ENCODE assay signal across 13 cellular contexts in genomic region chr1:16614361-16615252, GRCh38. TPM values are rescaled to one million over a fixed set of nuclear protein-coding genes. Genes with fewer than 3 reads are reported as not detected.
DNase-seq lines count a peak whose midpoint lies in the region; TF ChIP-seq lines count a peak whose summit lies in the region.
"Had no signal": no experiment of that assay in that cellular context is flagged by ENCODE, and none has a peak within 500 bp of the region (broad histone marks: within the 10 kb centered on the region; RNA-seq: fewer than 3 reads in every experiment).

No MANE protein-coding gene starts in this region.

- no peaks in the 10 kb centered on the region for H3K36me3 ChIP-seq in PC-9 (ENCODE audit: low read depth)
- peaks cover 0 to 12% (median 0%) of the 10 kb centered on the region in 4 donors for H3K36me3 ChIP-seq in sigmoid colon
- H3K36me3 ChIP-seq in testis (ENCODE audit: low read depth, missing control alignments), result no peaks in the 10 kb centered on the region

- H3K4me1 Mint-ChIP-seq in activated CD4-positive, alpha-beta T cell treated with anti-CD3 and anti-CD28 coated beads, Interleukin-2, amount 10 ng/mL, durations not matched to agents 7 days and 5 days, result no peaks in the 10 kb centered on the region
- no peaks in the 10 kb centered on the region for H3K4me1 Mint-ChIP-seq in endothelial cell (ENCODE audit: unreplicated experiment)
- H3K4me1 Mint-ChIP-seq: stimulated activated naive CD8-positive, alpha-beta T cell treated with anti-CD3 and anti-CD28 coated beads, Interleukin-15, amount 100 ng/mL, for 72 hours had no signal

- TF ChIP-seq POLR2A in sigmoid colon (IDR thresholded peaks at IDR 0.05) (no peak), testis (IDR thresholded peaks at IDR 0.05) (no peak)

- H3K79me2 ChIP-seq in PC-9 (ENCODE audit: low read depth), result peaks cover 29% of the 10 kb centered on the region

- no TSS peak for BruUV-seq in PC-9 (replicated peaks; lab: Mats Ljungman, UMichigan)

- no peaks in the 10 kb centered on the region for H3F3A ChIP-seq in PC-9 (ENCODE audit: insufficient read depth, low read depth)

- peak overlapping the region; percentile 80 for H3K4me2 ChIP-seq in PC-9

- CTCF ChIA-PET in activated CD4-positive, alpha-beta T cell treated with anti-CD3 and anti-CD28 coated beads, Interleukin-2, amount 10 ng/mL, durations not matched to agents 7 days and 5 days (lab: Charles Lee), result interaction anchor here (0.5 to 6.2 kb wide), 3 partner anchors 10 to 91 kb away, joined by 3 to 33 read pairs (median 3); no protein-coding TSS in a partner anchor
- CTCF ChIA-PET in PC-9 (lab: Charles Lee), result no interaction called here

- no peak overlapping the region for H2AFZ ChIP-seq in PC-9

- WGBS in sigmoid colon, 2 donors, result 71 to 77% methylated on average over 11 of the region's 11 CpGs
- WGBS in testis, 2 donors, result 75 to 80% methylated on average over 11 of the region's 11 CpGs

- H3K4me1 ChIP-seq in PC-9 (replicated peaks; ENCODE audit: insufficient read depth), result peaks cover 18% of the 10 kb centered on the region
- peaks cover 0 to 24% (median 21%) of the 10 kb centered on the region in 4 donors for H3K4me1 ChIP-seq in sigmoid colon
- peaks cover 14% of the 10 kb centered on the region for H3K4me1 ChIP-seq in testis

- no peaks in the 10 kb centered on the region for H3K27me3 ChIP-seq in PC-9 (ENCODE audit: insufficient read depth, low read depth)
- no peaks in the 10 kb centered on the region for H3K27me3 ChIP-seq in sigmoid colon
- H3K27me3 ChIP-seq in testis, result no peaks in the 10 kb centered on the region
- H3K27me3 ChIP-seq: foreskin keratinocyte had no signal

- no peak overlapping the region for H3K27ac Mint-ChIP-seq in activated CD4-positive, alpha-beta T cell treated with anti-CD3 and anti-CD28 coated beads, Interleukin-2, amount 10 ng/mL, durations not matched to agents 7 days and 5 days
- H3K27ac Mint-ChIP-seq in endothelial cell (ENCODE audit: unreplicated experiment), result no peak overlapping the region
- H3K27ac Mint-ChIP-seq: stimulated activated naive CD8-positive, alpha-beta T cell treated with anti-CD3 and anti-CD28 coated beads, Interleukin-15, amount 100 ng/mL, for 72 hours had no signal

- H4K20me1 ChIP-seq in PC-9 (ENCODE audit: insufficient read depth), result no peaks in the 10 kb centered on the region

- H3K9me3 Mint-ChIP-seq in activated CD4-positive, alpha-beta T cell treated with anti-CD3 and anti-CD28 coated beads, Interleukin-2, amount 10 ng/mL, durations not matched to agents 7 days and 5 days, result no peaks in the 10 kb centered on the region
- H3K9me3 Mint-ChIP-seq in endothelial cell (ENCODE audit: unreplicated experiment), result no peaks in the 10 kb centered on the region
- H3K9me3 Mint-ChIP-seq: stimulated activated naive CD8-positive, alpha-beta T cell treated with anti-CD3 and anti-CD28 coated beads, Interleukin-15, amount 100 ng/mL, for 72 hours had no signal

- H3K36me3 Mint-ChIP-seq in activated CD4-positive, alpha-beta T cell treated with anti-CD3 and anti-CD28 coated beads, Interleukin-2, amount 10 ng/mL, durations not matched to agents 7 days and 5 days (ENCODE audit: low read depth), result no peaks in the 10 kb centered on the region
- no peaks in the 10 kb centered on the region for H3K36me3 Mint-ChIP-seq in endothelial cell (ENCODE audit: low read depth, unreplicated experiment)

- DNase-seq in activated CD4-positive, alpha-beta T cell treated with anti-CD3 and anti-CD28 coated beads, Interleukin-2, amount 10 ng/mL, durations not matched to agents 7 days and 5 days, result peak; percentile 19
- DNase-seq in activated CD4-positive, alpha-beta T cell treated with anti-CD3 and anti-CD28 coated beads, Interleukin-2, amount 50 U/mL, for 4 hours, result no peak
- DNase-seq in PC-9 (peak in 1 of 2 experiments; percentile 33), endothelial cell (ENCODE audit: low spot score) (peak; percentile 10), sigmoid colon (peak; percentile 71), mesenteric fat pad (ENCODE audit: low spot score) (no peak), NCI-H146 (lab: John Stamatoyannopoulos, UW) (no peak), testis (no peak)
- DNase-seq: foreskin keratinocyte; RPMI8226; stimulated activated CD4-positive, alpha-beta T cell treated with anti-CD3 and anti-CD28 coated beads, Interleukin-15, amount 100 ng/mL, for 24 hours; stimulated activated naive CD8-positive, alpha-beta T cell treated with anti-CD3 and anti-CD28 coated beads, Interleukin-15, amount 100 ng/mL, for 72 hours had no signal

- H3K4me3 Mint-ChIP-seq in activated CD4-positive, alpha-beta T cell treated with anti-CD3 and anti-CD28 coated beads, Interleukin-2, amount 10 ng/mL, durations not matched to agents 7 days and 5 days, result no peak overlapping the region
- H3K4me3 Mint-ChIP-seq in endothelial cell (ENCODE audit: unreplicated experiment), result no peak overlapping the region
- H3K4me3 Mint-ChIP-seq: stimulated activated naive CD8-positive, alpha-beta T cell treated with anti-CD3 and anti-CD28 coated beads, Interleukin-15, amount 100 ng/mL, for 72 hours had no signal

- POLR2A ChIA-PET in activated CD4-positive, alpha-beta T cell treated with anti-CD3 and anti-CD28 coated beads, Interleukin-2, amount 10 ng/mL, durations not matched to agents 7 days and 5 days (lab: Charles Lee), result no interaction called here
- POLR2A ChIA-PET in PC-9 (lab: Charles Lee; ENCODE audit: unreplicated experiment), result no interaction called here

- no peak for TF ChIP-seq EP300 in sigmoid colon (IDR thresholded peaks at IDR 0.05)

- no peaks in the 10 kb centered on the region for H3K27me3 Mint-ChIP-seq in activated CD4-positive, alpha-beta T cell treated with anti-CD3 and anti-CD28 coated beads, Interleukin-2, amount 10 ng/mL, durations not matched to agents 7 days and 5 days
- H3K27me3 Mint-ChIP-seq in endothelial cell (ENCODE audit: unreplicated experiment), result no peaks in the 10 kb centered on the region
- H3K27me3 Mint-ChIP-seq: stimulated activated naive CD8-positive, alpha-beta T cell treated with anti-CD3 and anti-CD28 coated beads, Interleukin-15, amount 100 ng/mL, for 72 hours had no signal

- H3K27ac ChIP-seq in PC-9 (no peak overlapping the region), sigmoid colon (no peak overlapping the region), testis (no peak overlapping the region)
- H3K27ac ChIP-seq: foreskin keratinocyte had no signal

- TF ChIP-seq CTCF in PC-9 (conservative IDR thresholded peaks at IDR 0.05) (no peak), endothelial cell (IDR thresholded peaks at IDR 0.05; ENCODE audit: unreplicated experiment) (no peak), sigmoid colon (IDR thresholded peaks at IDR 0.05) (no peak), testis (IDR thresholded peaks at IDR 0.05) (no peak)

- intact Hi-C loops in PC-9 (cut with micrococcal nuclease; ENCODE audit: unreplicated experiment) (no loop called here), sigmoid colon (cut with DNase I) (loop anchor here (10.0 kb wide), 3 partner anchors 170 to 440 kb away; partner anchors contain the start of genes NECAP2 and SDHB), testis (cut with DNase I; ENCODE audit: low total_unique reads) (no loop called here)

- H3K9me3 ChIP-seq in PC-9 (ENCODE audit: insufficient read depth, low read depth) (no peaks in the 10 kb centered on the region), sigmoid colon (no peaks in the 10 kb centered on the region), testis (no peaks in the 10 kb centered on the region)

- no peak overlapping the region; the same call in 1 of the 2 replicates for H3K4me3 ChIP-seq in PC-9
- no peak overlapping the region for H3K4me3 ChIP-seq in sigmoid colon
- peak overlapping the region in 1 of 2 donors; percentile 66 for H3K4me3 ChIP-seq in testis

- no peaks in the 10 kb centered on the region for H3K9me2 ChIP-seq in PC-9 (ENCODE audit: insufficient read depth)

RNA-seq across cellular contexts. Expression of gene NBPF1, which starts 1.2 kb away (rescaled TPM):
- total RNA-seq in activated CD4-positive, alpha-beta T cell treated with anti-CD3 and anti-CD28 coated beads, Interleukin-2, amount 10 ng/mL, durations not matched to agents 7 days and 5 days, result 1 to 10 TPM; 6.7 to 7.7 TPM
- total RNA-seq in PC-9 (2021), result 45.4 and 45.6 TPM in 2 replicates
- 41.8 TPM for total RNA-seq in endothelial cell (ENCODE audit: unreplicated experiment)
- total RNA-seq in sigmoid colon, result 10 to 100 TPM; 30.3 to 80.9 (median 37.2) TPM
- 10 to 100 TPM; 12.1 to 42.8 (median 21.0) TPM for polyA plus RNA-seq in sigmoid colon
- total RNA-seq in mesenteric fat pad, result 25.8 TPM
- total RNA-seq in testis, result 100 to 1,000 TPM in 1 of 2 donors, 10 to 100 TPM in 1; 75.6 to 109 TPM
- 93.9 TPM for polyA plus RNA-seq in testis (ENCODE audit: insufficient read depth, low read depth, low replicate concordance)

RNA-seq across cellular contexts. Expression of gene RNU1-3, which starts 52.1 kb away (rescaled TPM):
- total RNA-seq in activated CD4-positive, alpha-beta T cell treated with anti-CD3 and anti-CD28 coated beads, Interleukin-2, amount 10 ng/mL, durations not matched to agents 7 days and 5 days, result 1,000 to 10,000 TPM; 2,316 to 2,477 TPM
- 1,333 and 3,235 TPM in 2 replicates for total RNA-seq in PC-9 (2021)
- total RNA-seq in endothelial cell (ENCODE audit: unreplicated experiment), result 3,428 TPM
- total RNA-seq in sigmoid colon, result under 1 TPM; under 0.01 TPM
- polyA plus RNA-seq in sigmoid colon, result not detected
- 6,165 TPM for total RNA-seq in mesenteric fat pad
- total RNA-seq in testis, result under 1 TPM; under 0.01 TPM
- polyA plus RNA-seq in testis (ENCODE audit: insufficient read depth, low read depth, low replicate concordance), result 18.9 TPM
- polyA plus RNA-seq: cardiac muscle cell, foreskin keratinocyte had no signal

Comparison
In these comparisons a context has a peak if more than half of its experiments do, and no peak if none do; other contexts are left out.
1. DNase-seq: peak in activated CD4-positive, alpha-beta T cell treated with anti-CD3 and anti-CD28 coated beads, Interleukin-2, amount 10 ng/mL, durations not matched to agents 7 days and 5 days (single experiment), endothelial cell (single experiment) and sigmoid colon (single experiment); none in activated CD4-positive, alpha-beta T cell treated with anti-CD3 and anti-CD28 coated beads, Interleukin-2, amount 50 U/mL, for 4 hours (0 of 2), mesenteric fat pad (single experiment), NCI-H146 (single experiment) and testis (single experiment).
2. RNA of gene RNU1-3, which starts 52.1 kb away (total RNA-seq): 6,165 TPM in mesenteric fat pad (single experiment), 3,428 TPM in endothelial cell (single experiment), 2,316 to 2,477 TPM in activated CD4-positive, alpha-beta T cell treated with anti-CD3 and anti-CD28 coated beads, Interleukin-2, amount 10 ng/mL, durations not matched to agents 7 days and 5 days and 1,333 to 3,235 TPM in PC-9; under 0.01 TPM in sigmoid colon and under 0.01 TPM in testis; every median in the first group is over 1,000 times any median in the second.